Comparison of ENCODE assay signal across 8 cellular contexts in the genomic region with DNA sequence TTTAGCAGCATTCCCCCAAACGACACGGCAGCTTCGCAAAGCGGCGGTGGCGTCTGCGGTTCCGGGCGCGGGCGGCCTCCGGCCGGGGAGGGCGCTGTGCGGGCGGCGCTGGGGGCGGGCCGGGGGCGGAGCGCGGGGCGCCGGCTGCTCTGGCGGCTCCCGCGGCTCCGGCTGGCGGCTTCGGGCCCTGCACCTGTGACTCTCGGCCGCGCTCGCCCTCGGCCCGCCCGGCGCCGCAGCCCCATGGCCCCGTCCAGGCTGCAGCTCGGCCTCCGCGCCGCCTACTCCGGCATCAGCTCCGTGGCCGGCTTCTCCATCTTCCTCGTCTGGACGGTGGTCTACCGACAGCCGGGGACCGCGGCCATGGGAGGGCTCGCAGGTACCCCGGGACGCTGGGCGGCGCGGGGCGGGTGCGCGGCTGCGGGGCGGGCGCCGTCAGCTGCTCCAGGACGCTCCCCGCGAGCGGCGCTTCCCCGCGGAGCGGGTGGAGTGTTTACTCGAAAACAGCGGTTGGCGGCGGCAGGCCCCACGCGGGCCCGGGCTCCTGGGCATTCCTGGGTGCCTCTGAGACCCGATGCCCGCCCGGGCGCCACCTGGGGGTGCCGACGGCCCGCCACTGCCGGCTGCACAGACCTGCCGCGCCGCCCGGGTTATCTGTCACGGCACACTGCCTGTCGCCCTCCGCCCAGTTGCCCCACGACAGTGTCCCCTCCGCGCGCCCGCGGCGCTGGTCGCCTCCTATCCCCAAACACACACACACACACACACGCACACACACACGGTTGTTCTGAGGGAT. TPM values are rescaled to one million over a fixed set of nuclear protein-coding genes. Genes with fewer than 3 reads are reported as not detected.
DNase-seq lines count a peak whose midpoint lies in the region; ATAC-seq and TF ChIP-seq lines count a peak whose summit lies in the region.

A gene (plus strand): TSS at position 177 of the 796 bp plus-strand sequence. CDS start 67 bp downstream, at position 244.

- peaks cover 10 to 69% (median 39%) of the 10 kb centered on the region in 3 donors for H3K4me1 ChIP-seq in gastroesophageal sphincter

- H3K27me3 ChIP-seq in gastroesophageal sphincter = no peaks in the 10 kb centered on the region

- peak within 1 kb of the TSS; percentile 95 to 97 for H3K4me3 ChIP-seq in gastroesophageal sphincter

- H3K27ac ChIP-seq in gastroesophageal sphincter = peak within 1 kb of the TSS; percentile 57 to 91 (median 89)

- ATAC-seq in GM19395 (IDR thresholded peaks at IDR 0.05; ENCODE audit: unreplicated experiment) (peak; percentile 83), HG03521 (IDR thresholded peaks at IDR 0.05; ENCODE audit: unreplicated experiment) (peak; percentile 74), gastroesophageal sphincter (peak; percentile 86)

- peak in 3 of 4 experiments; percentile 44 to 50 (median 49) for TF ChIP-seq CTCF in gastroesophageal sphincter (IDR thresholded peaks at IDR 0.05)

- DNase-seq in COLO829 (ENCODE audit: low spot score) (peak; percentile 68), RKO (ENCODE audit: low spot score) (peak; percentile 74), nucleus accumbens (lab: John Stamatoyannopoulos, UW) (peak in 51 of 56 donors; percentile 21 to 81 (median 63)), superior temporal gyrus (ENCODE audit: extremely low spot score) (peak; percentile 79)
- DNase-seq in activated gamma-delta T cell treated with anti-CD3 and anti-CD28 coated beads, Interleukin-2, amount 50 U/mL, for 16 hours (ENCODE audit: low read depth) = peak; percentile 46

- no peaks in the 10 kb centered on the region for H3K9me3 ChIP-seq in gastroesophageal sphincter

- H3K36me3 ChIP-seq in gastroesophageal sphincter = no peaks in the 10 kb centered on the region

- no peak for TF ChIP-seq EP300 in gastroesophageal sphincter (IDR thresholded peaks at IDR 0.05)

- peak; percentile 66 to 78 for TF ChIP-seq POLR2A in gastroesophageal sphincter (IDR thresholded peaks at IDR 0.05)

- no CpG with 5 or more reads among the region's 106 CpGs for WGBS in gastroesophageal sphincter (ENCODE audit: low coverage in 1 of 2), 2 donors

RNA-seq across cellular contexts. Expression of the gene that starts here (rescaled TPM):
- total RNA-seq in gastroesophageal sphincter = 10 to 100 TPM; 40.7 to 66.8 (median 53.3) TPM

Comparison
In these comparisons a context has a peak if more than half of its experiments do, and no peak if none do; other contexts are left out.
1. Peak in every context shown above with its lines: DNase-seq, ATAC-seq, H3K4me3 ChIP-seq and H3K27ac ChIP-seq.